Comparison of ENCODE assay signal across 21 cellular contexts in genomic region chr19:13297023-13297422, GRCh38.
"Had no signal": no experiment of that assay in that cellular context is flagged by ENCODE, and none has a peak within 500 bp of the region (broad histone marks: within the 10 kb centered on the region; RNA-seq: fewer than 3 reads in every experiment).

No MANE protein-coding gene starts in this region.

- H3K9me3 ChIP-seq: esophagus muscularis mucosa, pancreas, suprapubic skin, thyroid gland, uterus had no signal

- DNase-seq: effector memory CD8-positive, alpha-beta T cell; foreskin melanocyte; head of caudate nucleus; left colon; left ventricle myocardium superior; mesendoderm; naive B cell; occipital lobe; pancreas; right cardiac atrium; stimulated activated CD4-positive, alpha-beta T cell treated with anti-CD3 and anti-CD28 coated beads, Interleukin-2, amount 100 ng/mL, for 48 hours; stimulated activated CD8-positive, alpha-beta memory T cell treated with anti-CD3 and anti-CD28 coated beads, Interleukin-4, amount 100 ng/mL, for 48 hours; stimulated activated naive CD8-positive, alpha-beta T cell treated with anti-CD3 and anti-CD28 coated beads, Interleukin-15, Interleukin-2, amounts not matched to agents 100 U/mL and 50 U/mL, for 24 hours; thyroid gland; uterus had no signal

- H3K4me1 ChIP-seq: pancreas, suprapubic skin had no signal

- H3K27me3 ChIP-seq: hepatocyte, thyroid gland, uterus had no signal

- H3K36me3 ChIP-seq: esophagus muscularis mucosa, pancreas, suprapubic skin, thyroid gland, uterus had no signal

- H3K27ac ChIP-seq: epithelial cell of prostate, esophagus muscularis mucosa, hepatocyte, pancreas, suprapubic skin, thyroid gland, uterus had no signal

- H3K4me3 ChIP-seq: esophagus muscularis mucosa, hepatocyte, pancreas, smooth muscle cell, suprapubic skin, thyroid gland, uterus had no signal

- ATAC-seq: effector memory CD8-positive, alpha-beta T cell; left colon; left ventricle myocardium superior; pancreas; right cardiac atrium; stimulated activated effector memory CD8-positive, alpha-beta T cell treated with anti-CD3 and anti-CD28 coated beads, Interleukin-12 subunit alpha, Interleukin-12 subunit beta, amount 100 ng/mL, for 72 hours; stimulated activated naive CD8-positive, alpha-beta T cell treated with anti-CD3 and anti-CD28 coated beads, Interleukin-15, Interleukin-2, amounts not matched to agents 100 U/mL and 50 U/mL, for 24 hours had no signal
